21 cellular contexts compared by ENCODE assay signal in genomic region chr6:117955684-117956083, GRCh38. TPM values are rescaled to one million over a fixed set of nuclear protein-coding genes. Genes with fewer than 3 reads are reported as not detected.
A peak's percentile ranks its signal among the peaks of the same experiment; 100 is the strongest.
DNase-seq lines count a peak whose midpoint lies in the region; ATAC-seq and TF ChIP-seq lines count a peak whose summit lies in the region.
"Had no signal": no experiment of that assay in that cellular context is flagged by ENCODE, and none has a peak within 500 bp of the region (broad histone marks: within the 10 kb centered on the region; RNA-seq: fewer than 3 reads in every experiment).

No MANE protein-coding gene starts in this region.

- peak overlapping the region in 4 of 5 experiments; percentile 92 to 95 (median 93) for H3K27ac Mint-ChIP-seq in brain
- H3K27ac Mint-ChIP-seq in activated CD4-positive, alpha-beta T cell treated with anti-CD3 and anti-CD28 coated beads for 36 hours: no peak overlapping the region
- H3K27ac Mint-ChIP-seq: activated naive CD4-positive, alpha-beta T cell treated with anti-CD3 and anti-CD28 coated beads, Interleukin-2, amount 50 U/mL, for 72 hours; stimulated activated effector memory CD8-positive, alpha-beta T cell treated with anti-CD3 and anti-CD28 coated beads, Interleukin-12 subunit alpha, Interleukin-12 subunit beta, amount 100 ng/mL, for 72 hours; WTC11 had no signal

- H3K27me3 Mint-ChIP-seq in brain: no peaks in the 10 kb centered on the region
- H3K27me3 Mint-ChIP-seq in activated CD4-positive, alpha-beta T cell treated with anti-CD3 and anti-CD28 coated beads for 36 hours: peaks cover 9% of the 10 kb centered on the region

- POLR2A ChIA-PET in activated CD4-positive, alpha-beta T cell treated with anti-CD3 and anti-CD28 coated beads for 36 hours (lab: Charles Lee): no interaction called here

- no peak for DNase-seq in dorsolateral prefrontal cortex
- DNase-seq in GF-D8 (lab: John Stamatoyannopoulos, UW): no peak
- no peak for DNase-seq in activated CD4-positive, alpha-beta T cell treated with anti-CD3 and anti-CD28 coated beads for 36 hours
- DNase-seq: foreskin keratinocyte; NCI-H1105 treated with DMSO at 0.1 percent for 48 hours; NCI-H226; OCI-M1; stimulated activated CD4-positive, alpha-beta T cell treated with anti-CD3 and anti-CD28 coated beads, Interleukin-4, amount 100 ng/mL, for 4 hours; SW 1271 had no signal

- intact Hi-C loops in dorsolateral prefrontal cortex (cut with DNase I): no loop called here
- intact Hi-C loops in activated CD4-positive, alpha-beta T cell treated with anti-CD3 and anti-CD28 coated beads for 36 hours (cut with DNase I, micrococcal nuclease): no loop called here

- H3K4me1 Mint-ChIP-seq in brain: peaks cover 42% of the 10 kb centered on the region
- no peaks in the 10 kb centered on the region for H3K4me1 Mint-ChIP-seq in activated CD4-positive, alpha-beta T cell treated with anti-CD3 and anti-CD28 coated beads for 36 hours
- H3K4me1 Mint-ChIP-seq: stimulated activated effector memory CD8-positive, alpha-beta T cell treated with anti-CD3 and anti-CD28 coated beads, Interleukin-12 subunit alpha, Interleukin-12 subunit beta, amount 100 ng/mL, for 72 hours had no signal

- no peak overlapping the region for H3K27ac ChIP-seq in dorsolateral prefrontal cortex
- H3K27ac ChIP-seq: foreskin keratinocyte, vagina had no signal

- no peaks in the 10 kb centered on the region for H3K36me3 Mint-ChIP-seq in brain
- no peaks in the 10 kb centered on the region for H3K36me3 Mint-ChIP-seq in activated CD4-positive, alpha-beta T cell treated with anti-CD3 and anti-CD28 coated beads for 36 hours (ENCODE audit: low read depth)
- H3K36me3 Mint-ChIP-seq: activated naive CD4-positive, alpha-beta T cell treated with anti-CD3 and anti-CD28 coated beads, Interleukin-2, amount 50 U/mL, for 72 hours; stimulated activated effector memory CD8-positive, alpha-beta T cell treated with anti-CD3 and anti-CD28 coated beads, Interleukin-12 subunit alpha, Interleukin-12 subunit beta, amount 100 ng/mL, for 72 hours; WTC11 had no signal

- TF ChIP-seq CTCF in brain (conservative IDR thresholded peaks at IDR 0.05) (no peak), dorsolateral prefrontal cortex (IDR thresholded peaks at IDR 0.05 in 54 of 56, conservative IDR thresholded peaks at IDR 0.05 in 2 of 56; ENCODE audit: low read depth in 1 of 56, partially characterized antibody in 56 of 56) (no peak)

- CTCF ChIA-PET in activated CD4-positive, alpha-beta T cell treated with anti-CD3 and anti-CD28 coated beads for 36 hours (lab: Charles Lee): no interaction called here

- ATAC-seq in GM19023 (IDR thresholded peaks at IDR 0.05; ENCODE audit: unreplicated experiment) (peak; percentile 64), GM21717 (IDR thresholded peaks at IDR 0.05; ENCODE audit: unreplicated experiment) (peak; percentile 85), HG03159 (IDR thresholded peaks at IDR 0.05; ENCODE audit: unreplicated experiment) (peak; percentile 75), HG03108 (IDR thresholded peaks at IDR 0.05; ENCODE audit: unreplicated experiment) (no peak)
- ATAC-seq in activated CD4-positive, alpha-beta T cell treated with anti-CD3 and anti-CD28 coated beads for 36 hours: no peak
- ATAC-seq: activated naive CD4-positive, alpha-beta T cell treated with anti-CD3 and anti-CD28 coated beads, Interleukin-2, amount 50 U/mL, for 72 hours; foreskin keratinocyte; sciatic nerve; WTC11 had no signal

- no peak overlapping the region for H3K4me3 ChIP-seq in dorsolateral prefrontal cortex
- H3K4me3 ChIP-seq: vagina had no signal

- no peaks in the 10 kb centered on the region for H3K9me3 Mint-ChIP-seq in brain
- no peaks in the 10 kb centered on the region for H3K9me3 Mint-ChIP-seq in activated CD4-positive, alpha-beta T cell treated with anti-CD3 and anti-CD28 coated beads for 36 hours (ENCODE audit: low read depth)
- H3K9me3 Mint-ChIP-seq: activated naive CD4-positive, alpha-beta T cell treated with anti-CD3 and anti-CD28 coated beads, Interleukin-2, amount 50 U/mL, for 72 hours; stimulated activated effector memory CD8-positive, alpha-beta T cell treated with anti-CD3 and anti-CD28 coated beads, Interleukin-12 subunit alpha, Interleukin-12 subunit beta, amount 100 ng/mL, for 72 hours; WTC11 had no signal

- peak overlapping the region in 2 of 5 experiments; percentile 20 to 58 for H3K4me3 Mint-ChIP-seq in brain
- no peak overlapping the region for H3K4me3 Mint-ChIP-seq in activated CD4-positive, alpha-beta T cell treated with anti-CD3 and anti-CD28 coated beads for 36 hours
- H3K4me3 Mint-ChIP-seq: stimulated activated effector memory CD8-positive, alpha-beta T cell treated with anti-CD3 and anti-CD28 coated beads, Interleukin-12 subunit alpha, Interleukin-12 subunit beta, amount 100 ng/mL, for 72 hours; WTC11 had no signal

- H3K27me3 ChIP-seq in dorsolateral prefrontal cortex: peaks cover 0 to 9% (median 0%) of the 10 kb centered on the region in 45 donors
- H3K27me3 ChIP-seq: foreskin keratinocyte, vagina had no signal

RNA-seq across cellular contexts. Expression of gene SLC35F1, which starts 48.6 kb away (rescaled TPM):
- polyA plus RNA-seq in brain (ENCODE audit: insufficient read depth, low read depth, low replicate concordance): 16.3 TPM
- total RNA-seq in dorsolateral prefrontal cortex: 10 to 100 TPM; 28.7 to 78.7 (median 53.0) TPM
- under 1 TPM; 0.18 to 0.23 TPM for total RNA-seq in activated CD4-positive, alpha-beta T cell treated with anti-CD3 and anti-CD28 coated beads for 36 hours
- total RNA-seq: activated naive CD4-positive, alpha-beta T cell treated with anti-CD3 and anti-CD28 coated beads, Interleukin-2, amount 50 U/mL, for 72 hours; foreskin keratinocyte; lung microvascular endothelial cell had no signal
- polyA plus RNA-seq: BJ, foreskin keratinocyte had no signal

Comparison
In these comparisons a context has a peak if more than half of its experiments do, and no peak if none do; other contexts are left out.
1. ATAC-seq: peak in GM19023 (single experiment), GM21717 (single experiment) and HG03159 (single experiment); none in HG03108 (single experiment) and activated CD4-positive, alpha-beta T cell treated with anti-CD3 and anti-CD28 coated beads for 36 hours (single experiment).
2. RNA of gene SLC35F1, which starts 48.6 kb away (total RNA-seq): 28.7 to 78.7 TPM in dorsolateral prefrontal cortex; 0.18 to 0.23 TPM in activated CD4-positive, alpha-beta T cell treated with anti-CD3 and anti-CD28 coated beads for 36 hours; every median in the first group is over 10 times any median in the second.